In genomic region chr9:121863931-121864330, GRCh38 we compare ENCODE assay signal across 1 cellular context.
TF ChIP-seq lines count a peak whose summit lies in the region.

No MANE protein-coding gene starts in this region.

TF ChIP-seq in IMR-90, 13 proteins besides CTCF, POLR2A, EP300 and RAD21 (continued from another document):
- TF ChIP-seq MAZ (IDR thresholded peaks at IDR 0.05; ENCODE audit: borderline replicate concordance, low read depth, low read length) (no peak), RCOR1 (IDR thresholded peaks at IDR 0.05; ENCODE audit: insufficient replicate concordance, low read length) (no peak), USF2 (IDR thresholded peaks at IDR 0.05; ENCODE audit: low read depth, low read length) (no peak), CEBPB (IDR thresholded peaks at IDR 0.05; ENCODE audit: low read depth, low read length) (no peak), MAFK (IDR thresholded peaks at IDR 0.05; ENCODE audit: low read depth, low read length) (no peak), NFE2L2 (IDR thresholded peaks at IDR 0.05; ENCODE audit: low read depth, low read length) (no peak), ELK1 (IDR thresholded peaks at IDR 0.05; ENCODE audit: borderline replicate concordance, low read depth, low read length) (no peak), SMC3 (IDR thresholded peaks at IDR 0.05; ENCODE audit: low read depth, low read length) (no peak)
